ENCODE assay signal across 18 cellular contexts in genomic region chr5:121366515-121366914, GRCh38.
A peak's percentile ranks its signal among the peaks of the same experiment; 100 is the strongest.
DNase-seq lines count a peak whose midpoint lies in the region; ATAC-seq, FAIRE-seq and TF ChIP-seq lines count a peak whose summit lies in the region.
"Had no signal": no experiment of that assay in that cellular context is flagged by ENCODE, and none has a peak within 500 bp of the region (broad histone marks: within the 10 kb centered on the region; RNA-seq: fewer than 3 reads in every experiment).

No MANE protein-coding gene starts in this region.

- no peaks in the 10 kb centered on the region for H3K36me3 ChIP-seq in endothelial cell of umbilical vein (ENCODE audit: control insufficient read depth in 2 of 2, extremely low read depth in 1 of 2, insufficient read depth in 2 of 2, low read length in 2 of 2)
- no peaks in the 10 kb centered on the region for H3K36me3 ChIP-seq in heart left ventricle
- H3K36me3 ChIP-seq in uterus: no peaks in the 10 kb centered on the region
- H3K36me3 ChIP-seq: cardiac muscle cell had no signal

- TF ChIP-seq POLR2A in endothelial cell of umbilical vein (IDR thresholded peaks at IDR 0.05; ENCODE audit: low read depth, low read length): no peak
- TF ChIP-seq POLR2A in heart left ventricle (IDR thresholded peaks at IDR 0.05): no peak
- TF ChIP-seq POLR2A in uterus (IDR thresholded peaks at IDR 0.05): no peak

- TF ChIP-seq CTCF in endothelial cell of umbilical vein (IDR thresholded peaks at IDR 0.05; ENCODE audit: extremely low read depth in 1 of 2, insufficient read depth in 1 of 2, low read depth in 1 of 2, low read length in 2 of 2): no peak
- TF ChIP-seq CTCF in heart left ventricle (IDR thresholded peaks at IDR 0.05): no peak
- TF ChIP-seq CTCF in uterus (IDR thresholded peaks at IDR 0.05): no peak

- no TSS peak for BruUV-seq in endothelial cell of umbilical vein (replicated peaks; lab: Mats Ljungman, UMichigan)

- CTCF ChIA-PET in endothelial cell of umbilical vein (lab: Charles Lee): interaction anchor here (1.0 to 1.4 kb wide), 2 partner anchors 11 to 16 kb away, joined by 3 to 4 read pairs; no protein-coding TSS in a partner anchor

- WGBS in heart left ventricle, 4 donors: 68 to 75% (median 73%) methylated on average over 3 of the region's 3 CpGs

- POLR2A ChIA-PET in endothelial cell of umbilical vein (lab: Charles Lee): no interaction called here

- dilution Hi-C loops in endothelial cell of umbilical vein (cut with MboI; ENCODE audit: extremely low pct_ligation_motif_present, low sequenced_read_pairs): no loop called here

- no peak overlapping the region for H3K9ac ChIP-seq in endothelial cell of umbilical vein (replicated peaks; ENCODE audit: extremely low read depth, insufficient read depth, low read length)

- H3K9me3 ChIP-seq in endothelial cell of umbilical vein (replicated peaks; ENCODE audit: control insufficient read depth, insufficient read depth, low read length): no peaks in the 10 kb centered on the region
- H3K9me3 ChIP-seq in heart left ventricle: no peaks in the 10 kb centered on the region
- no peaks in the 10 kb centered on the region for H3K9me3 ChIP-seq in uterus

- H3K4me1 ChIP-seq in endothelial cell of umbilical vein (ENCODE audit: control insufficient read depth, extremely low read depth, insufficient read depth, low read length): no peaks in the 10 kb centered on the region
- no peaks in the 10 kb centered on the region for H3K4me1 ChIP-seq in heart left ventricle
- H3K4me1 ChIP-seq in uterus: no peaks in the 10 kb centered on the region

- H3K27me3 ChIP-seq in endothelial cell of umbilical vein (ENCODE audit: control insufficient read depth in 2 of 2, insufficient read depth in 2 of 2, low read length in 2 of 2) (no peaks in the 10 kb centered on the region), heart left ventricle (no peaks in the 10 kb centered on the region), uterus (peaks cover 0 to 3% of the 10 kb centered on the region in 2 donors)
- H3K27me3 ChIP-seq: cardiac muscle cell had no signal

- H2AFZ ChIP-seq in endothelial cell of umbilical vein (ENCODE audit: low read depth, low read length): no peak overlapping the region

- H3K79me2 ChIP-seq in endothelial cell of umbilical vein (ENCODE audit: control insufficient read depth, insufficient read depth, low read length): no peaks in the 10 kb centered on the region

- H3K9me1 ChIP-seq in endothelial cell of umbilical vein (replicated peaks; ENCODE audit: control insufficient read depth, extremely low read depth, insufficient read depth, low read length): no peaks in the 10 kb centered on the region

- no peaks in the 10 kb centered on the region for H4K20me1 ChIP-seq in endothelial cell of umbilical vein (replicated peaks; ENCODE audit: control insufficient read depth, extremely low read depth, insufficient read depth, low read length)

- ATAC-seq in heart left ventricle: no peak
- no peak for ATAC-seq in GM18870 (IDR thresholded peaks at IDR 0.05; ENCODE audit: unreplicated experiment)
- no peak for ATAC-seq in HG03354 (IDR thresholded peaks at IDR 0.05; ENCODE audit: poor library complexity, severe bottlenecking, unreplicated experiment)

- H3K27ac ChIP-seq in endothelial cell of umbilical vein (ENCODE audit: insufficient read depth, low read depth, low read length) (no peak overlapping the region), heart left ventricle (no peak overlapping the region), uterus (no peak overlapping the region)
- H3K27ac ChIP-seq: cardiac muscle cell, SK-N-MC, skin epidermis had no signal

- H3K4me2 ChIP-seq in endothelial cell of umbilical vein (ENCODE audit: insufficient read depth, low read length): no peak overlapping the region

- no peak overlapping the region for H3K4me3 ChIP-seq in endothelial cell of umbilical vein (replicated peaks in 1 of 3; ENCODE audit: insufficient read depth in 1 of 3, low read depth in 1 of 3, low read length in 3 of 3)
- H3K4me3 ChIP-seq in heart left ventricle: no peak overlapping the region
- no peak overlapping the region for H3K4me3 ChIP-seq in uterus
- H3K4me3 ChIP-seq: cardiac muscle cell, SK-N-MC, skin epidermis had no signal

- FAIRE-seq in RCC 7860 (lab: Jason Lieb, UNC): no peak
- FAIRE-seq in endothelial cell of umbilical vein (lab: Jason Lieb, UNC): no peak

- DNase-seq in Daoy (ENCODE audit: low read depth): peak; percentile 9
- peak; percentile 28 for DNase-seq in RCC 7860 (ENCODE audit: low spot score)
- no peak for DNase-seq in endothelial cell of umbilical vein (ENCODE audit: low read depth, low spot score)
- DNase-seq in renal cortical epithelial cell (ENCODE audit: low read depth): peak; percentile 77
- DNase-seq in heart left ventricle: no peak
- no peak for DNase-seq in uterus
- DNase-seq: activated CD8-positive, alpha-beta memory T cell treated with anti-CD3 and anti-CD28 coated beads for 24 hours; activated effector memory CD4-positive, alpha-beta T cell treated with anti-CD3 and anti-CD28 coated beads, Interleukin-2, amount 50 U/mL, for 16 hours; COR-L47; GOT3; MM.1S; NCI-H2107; nephron progenitor cell had no signal

- intact Hi-C loops in endothelial cell of umbilical vein (cut with micrococcal nuclease): no loop called here
- intact Hi-C loops in heart left ventricle (cut with DNase I): no loop called here
- intact Hi-C loops in uterus (cut with DNase I; ENCODE audit: low total_unique reads): no loop called here

TF ChIP-seq in endothelial cell of umbilical vein, 7 proteins besides CTCF, POLR2A, EP300 and RAD21:
- TF ChIP-seq JUN (IDR thresholded peaks at IDR 0.05; ENCODE audit: borderline replicate concordance, insufficient read depth, insufficient read length, low read depth): peak; percentile 14
- no peak for TF ChIP-seq EZH2 (IDR thresholded peaks at IDR 0.05; ENCODE audit: borderline replicate concordance, low read depth, low read length, severe bottlenecking)
- no peak for TF ChIP-seq POLR2AphosphoS5 (IDR thresholded peaks at IDR 0.05; ENCODE audit: insufficient read depth, low read depth, low read length)
- TF ChIP-seq MYC (IDR thresholded peaks at IDR 0.05; ENCODE audit: low read depth, low read length): no peak
- peak; percentile 66 for TF ChIP-seq FOS (IDR thresholded peaks at IDR 0.05; ENCODE audit: borderline replicate concordance, insufficient read depth, low read length)
- no peak for TF ChIP-seq MAX (IDR thresholded peaks at IDR 0.05; ENCODE audit: insufficient read depth, insufficient read length)
- no peak for TF ChIP-seq GATA2 (IDR thresholded peaks at IDR 0.05; ENCODE audit: insufficient read depth, insufficient read length, low read depth, low read length)

Comparison
In these comparisons a context has a peak if more than half of its experiments do, and no peak if none do; other contexts are left out.
1. DNase-seq: peak in Daoy (single experiment), RCC 7860 (single experiment) and renal cortical epithelial cell (single experiment); none in endothelial cell of umbilical vein (single experiment), heart left ventricle (0 of 5) and uterus (0 of 2).